Comparison of ENCODE assay signal across 15 cellular contexts in genomic region chr18:44997139-44997538, GRCh38.
DNase-seq lines count a peak whose midpoint lies in the region; FAIRE-seq lines count a peak whose summit lies in the region.
"Had no signal": no experiment of that assay in that cellular context is flagged by ENCODE, and none has a peak within 500 bp of the region (broad histone marks: within the 10 kb centered on the region; RNA-seq: fewer than 3 reads in every experiment).

No MANE protein-coding gene starts in this region.

- no peak for FAIRE-seq in GM19239 (lab: Jason Lieb, UNC)
- FAIRE-seq: GM12878, GM18507 had no signal

- peak; percentile 52 for DNase-seq in D341Med (ENCODE audit: low spot score)
- DNase-seq in G401 (ENCODE audit: low spot score) = peak; percentile 81
- peak; percentile 74 for DNase-seq in cerebellar cortex (ENCODE audit: low spot score)
- no peak for DNase-seq in OCI-M2 (lab: John Stamatoyannopoulos, UW; ENCODE audit: unreplicated experiment)
- no peak for DNase-seq in amygdala (lab: John Stamatoyannopoulos, UW)
- no peak for DNase-seq in GM19239 (ENCODE audit: insufficient read length, low spot score)
- DNase-seq: Calu3; CD4-positive, alpha-beta memory T cell; COR-L47; DMS153; DND-41; GDM1; HFFc6 had no signal

- in situ Hi-C loops in G401 (cut with HindIII; ENCODE audit: low sequenced_read_pairs) = no loop called here

Comparison
In these comparisons a context has a peak if more than half of its experiments do, and no peak if none do; other contexts are left out.
1. DNase-seq: peak in D341Med (single experiment), G401 (single experiment) and cerebellar cortex (single experiment); none in OCI-M2 (single experiment), amygdala (0 of 56) and GM19239 (single experiment).